Comparison of ENCODE assay signal across 23 cellular contexts in the genomic region with DNA sequence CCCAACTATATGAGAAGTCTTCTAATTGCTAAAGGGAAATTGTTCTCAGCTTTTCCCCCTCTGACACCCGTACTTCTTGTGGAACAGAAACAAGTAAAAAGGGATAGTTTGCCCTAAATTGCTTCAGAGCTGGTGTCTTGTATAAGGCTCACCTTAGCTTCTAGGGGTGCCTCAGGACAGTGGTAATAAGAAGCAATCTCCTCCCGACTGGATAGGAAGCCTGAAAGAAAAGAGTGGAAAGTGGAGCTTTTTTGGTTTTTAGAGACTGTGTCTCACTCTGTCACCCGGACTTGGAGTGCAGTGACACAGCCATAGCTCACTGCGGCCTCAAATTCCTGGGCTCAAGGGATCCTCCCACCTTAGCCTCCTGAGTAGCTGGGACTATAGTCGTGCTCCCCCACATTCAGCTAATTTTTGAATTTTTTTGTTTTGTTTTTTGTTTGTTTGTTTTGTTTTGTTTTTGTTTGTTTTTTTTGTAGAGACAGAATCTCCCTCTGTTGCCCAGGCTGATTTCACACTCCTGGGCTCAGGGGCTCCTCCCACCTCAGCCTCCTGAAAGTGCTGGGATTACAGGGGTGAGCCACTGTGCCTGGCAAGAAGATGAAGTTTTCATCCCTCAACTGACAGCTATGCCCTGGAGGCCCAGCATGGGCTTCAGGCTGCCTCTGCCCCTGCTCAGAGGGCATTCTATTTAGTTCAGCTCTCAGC. TPM values are rescaled to one million over a fixed set of nuclear protein-coding genes. Genes with fewer than 3 reads are reported as not detected.
"Had no signal": no experiment of that assay in that cellular context is flagged by ENCODE, and none has a peak within 500 bp of the region (broad histone marks: within the 10 kb centered on the region; RNA-seq: fewer than 3 reads in every experiment).

No MANE protein-coding gene starts in this region.

- H3K36me3 ChIP-seq: SJSA1 had no signal

- H3K27ac ChIP-seq: SJSA1, SK-N-MC had no signal

- ATAC-seq: PC-3 had no signal

- DNase-seq: KBM-7, MV-4-11, NCI-H1048, NCI-H1105, NCI-H1417, NCI-H1436 treated with DMSO at 0.1 percent for 48 hours, NCI-H1694, NCI-H187 treated with DMSO at 0.1 percent for 48 hours, NCI-H2029 treated with DMSO at 0.1 percent for 48 hours, NCI-H2171 treated with DMSO at 0.1 percent for 48 hours, NCI-H345, NCI-H446 treated with DMSO at 0.1 percent for 48 hours, NCI-H510A treated with DMSO at 0.1 percent for 48 hours, NCI-H526, PC-3, Right ventricle myocardium superior, SIG-M5 had no signal

- H3K4me3 ChIP-seq: SJSA1, SK-N-MC had no signal

- H3K4me1 ChIP-seq: SJSA1 had no signal

RNA-seq across cellular contexts. Expression of a gene that starts 3.4 kb away (rescaled TPM):
- total RNA-seq: HT1080; LHCN-M2; MCF 10A; PC-3; SJSA1; T-helper 1 cell treated with Interleukin-12 subunit alpha and Interleukin-12 subunit beta and Interleukin-4 antibody, amounts not matched to agents 30 ng/mL and 1 ng/mL, for 36 hours had no signal

RNA-seq across cellular contexts. Expression of a gene that starts 47.3 kb away (rescaled TPM):
- total RNA-seq: HT1080; PC-3; Right ventricle myocardium superior; SJSA1; T-helper 1 cell treated with Interleukin-12 subunit alpha and Interleukin-12 subunit beta and Interleukin-4 antibody, amounts not matched to agents 30 ng/mL and 1 ng/mL, for 36 hours had no signal

RNA-seq across cellular contexts. Expression of a gene that starts 52.4 kb away (rescaled TPM):
- total RNA-seq: LHCN-M2; Right ventricle myocardium superior; SJSA1; T-helper 1 cell treated with Interleukin-12 subunit alpha and Interleukin-12 subunit beta and Interleukin-4 antibody, amounts not matched to agents 30 ng/mL and 1 ng/mL, for 36 hours had no signal
